Comparison of ENCODE assay signal across 12 cellular contexts in genomic region chr2:85737481-85737880, GRCh38. TPM values are rescaled to one million over a fixed set of nuclear protein-coding genes. Genes with fewer than 3 reads are reported as not detected.
A peak's percentile ranks its signal among the peaks of the same experiment; 100 is the strongest.
DNase-seq lines count a peak whose midpoint lies in the region; ATAC-seq, FAIRE-seq and TF ChIP-seq lines count a peak whose summit lies in the region.
"Had no signal": no experiment of that assay in that cellular context is flagged by ENCODE, and none has a peak within 500 bp of the region (broad histone marks: within the 10 kb centered on the region; RNA-seq: fewer than 3 reads in every experiment).

No MANE protein-coding gene starts in this region.

- in situ Hi-C loops in astrocyte of the spinal cord (cut with HindIII; ENCODE audit: low sequenced_read_pairs) = no loop called here

- no peak overlapping the region for H3K4me3 ChIP-seq in astrocyte of the spinal cord (ENCODE audit: low read depth, low read length)
- no peak overlapping the region for H3K4me3 ChIP-seq in heart left ventricle

- no peaks in the 10 kb centered on the region for H3K36me3 ChIP-seq in heart left ventricle

- H3K27ac ChIP-seq in heart left ventricle = peak overlapping the region in 9 of 12 donors; percentile 31 to 69 (median 56)

- 50 to 67% (median 58%) methylated on average over 4 of the region's 4 CpGs for WGBS in heart left ventricle, 4 donors

- no peak for TF ChIP-seq CTCF in astrocyte of the spinal cord (IDR thresholded peaks at IDR 0.05; ENCODE audit: low read depth, low read length)
- no peak for TF ChIP-seq CTCF in heart left ventricle (IDR thresholded peaks at IDR 0.05)
- no peak for TF ChIP-seq CTCF in D721Med (IDR thresholded peaks at IDR 0.05; ENCODE audit: insufficient read depth, missing control alignments)

- no peaks in the 10 kb centered on the region for H3K27me3 ChIP-seq in heart left ventricle

- TF ChIP-seq POLR2A in heart left ventricle (IDR thresholded peaks at IDR 0.05) = no peak

- intact Hi-C loops in heart left ventricle (cut with DNase I) = loop anchor here in 2 of 10 donors (5.0 to 10.0 kb wide), 2 partner anchors 35 to 337 kb away; no protein-coding TSS in a partner anchor

- H3K4me1 ChIP-seq in heart left ventricle = peaks cover 0 to 66% (median 33%) of the 10 kb centered on the region in 12 donors

- peak; percentile 44 to 69 (median 60) for ATAC-seq in heart left ventricle
- no peak for ATAC-seq in HG03039 (IDR thresholded peaks at IDR 0.05; ENCODE audit: unreplicated experiment)
- no peak for ATAC-seq in activated CD4-positive, CD25-positive, alpha-beta regulatory T cell treated with anti-CD3 and anti-CD28 coated beads, Interleukin-2, amount 50 U/mL, for 24 hours
- ATAC-seq in HG02973 (IDR thresholded peaks at IDR 0.05; ENCODE audit: unreplicated experiment) = no peak
- ATAC-seq: naive thymus-derived CD4-positive, alpha-beta T cell had no signal

- peak; percentile 86 for DNase-seq in EL
- DNase-seq in astrocyte of the spinal cord (ENCODE audit: low read depth, low spot score) = peak; percentile 61
- peak in 4 of 5 donors; percentile 72 to 78 (median 73) for DNase-seq in heart left ventricle
- peak; percentile 72 for DNase-seq in renal cortical epithelial cell (ENCODE audit: low read depth)
- DNase-seq in D721Med (ENCODE audit: insufficient read length, low spot score) = no peak
- DNase-seq: effector memory CD4-positive, alpha-beta T cell; naive thymus-derived CD4-positive, alpha-beta T cell; NCI-H1436 had no signal

- no peaks in the 10 kb centered on the region for H3K9me3 ChIP-seq in heart left ventricle

- FAIRE-seq in D721Med (lab: Jason Lieb, UNC) = no peak

RNA-seq across cellular contexts. Expression of gene ATOH8, which starts 16.3 kb away (rescaled TPM):
- 100 to 1,000 TPM in 1 of 9 donors, 10 to 100 TPM in 8; 11.8 to 103 (median 18.5) TPM for total RNA-seq in heart left ventricle
- 10 to 100 TPM; 22.9 to 37.9 TPM for polyA plus RNA-seq in heart left ventricle
- 4.3 and 12.9 TPM in 2 replicates for total RNA-seq in renal cortical epithelial cell
- polyA plus RNA-seq: naive thymus-derived CD4-positive, alpha-beta T cell had no signal

RNA-seq across cellular contexts. Expression of gene GNLY, which starts 43.3 kb away (rescaled TPM):
- total RNA-seq in heart left ventricle = 10 to 100 TPM in 1 of 9 donors, 1 to 10 TPM in 4, under 1 TPM in 2, not detected in 2; 0.29 to 47.1 (median 2.1) TPM
- polyA plus RNA-seq in heart left ventricle = 1 to 10 TPM; 1.3 to 2.3 TPM
- not detected in 2 replicates for total RNA-seq in renal cortical epithelial cell
- total RNA-seq: SK-MEL-5 had no signal

Comparison
In these comparisons a context has a peak if more than half of its experiments do, and no peak if none do; other contexts are left out.
1. ATAC-seq: peak in heart left ventricle (4 of 4); none in HG03039 (single experiment), activated CD4-positive, CD25-positive, alpha-beta regulatory T cell treated with anti-CD3 and anti-CD28 coated beads, Interleukin-2, amount 50 U/mL, for 24 hours (0 of 2) and HG02973 (single experiment).